12 cellular contexts compared by ENCODE assay signal in genomic region chr5:169944922-169945675, GRCh38. TPM values are rescaled to one million over a fixed set of nuclear protein-coding genes. Genes with fewer than 3 reads are reported as not detected.
DNase-seq lines count a peak whose midpoint lies in the region; ATAC-seq, FAIRE-seq and TF ChIP-seq lines count a peak whose summit lies in the region.
"Had no signal": no experiment of that assay in that cellular context is flagged by ENCODE, and none has a peak within 500 bp of the region (broad histone marks: within the 10 kb centered on the region; RNA-seq: fewer than 3 reads in every experiment).

No MANE protein-coding gene starts in this region.

- no peaks in the 10 kb centered on the region for H3K9me3 Mint-ChIP-seq in CD4-positive, CD25-positive, alpha-beta regulatory T cell
- H3K9me3 Mint-ChIP-seq in immature natural killer cell: no peaks in the 10 kb centered on the region
- H3K9me3 Mint-ChIP-seq: activated naive CD4-positive, alpha-beta T cell treated with anti-CD3 and anti-CD28 coated beads for 36 hours had no signal

- no peak overlapping the region for H3K4me3 ChIP-seq in CD4-positive, CD25-positive, alpha-beta regulatory T cell (ENCODE audit: low read depth, low read length)
- H3K4me3 ChIP-seq in RWPE2 (ENCODE audit: severe bottlenecking) (no peak overlapping the region), smooth muscle cell (no peak overlapping the region)

- no peaks in the 10 kb centered on the region for H3K27me3 Mint-ChIP-seq in CD4-positive, CD25-positive, alpha-beta regulatory T cell
- peaks cover 0 to 4% (median 1%) of the 10 kb centered on the region in 3 donors for H3K27me3 Mint-ChIP-seq in immature natural killer cell (ENCODE audit: low read depth in 3 of 3)

- DNase-seq in CD4-positive, CD25-positive, alpha-beta regulatory T cell: no peak
- no peak for DNase-seq in RWPE2 (ENCODE audit: low spot score)
- no peak for DNase-seq in immature natural killer cell
- DNase-seq in smooth muscle cell (lab: John Stamatoyannopoulos, UW; ENCODE audit: unreplicated experiment): no peak
- DNase-seq in urothelium cell line (ENCODE audit: low spot score): no peak
- no peak for DNase-seq in stimulated activated CD4-positive, alpha-beta T cell treated with anti-CD3 and anti-CD28 coated beads, Interleukin-2, amount 100 ng/mL, for 24 hours
- DNase-seq: activated naive CD4-positive, alpha-beta T cell treated with anti-CD3 and anti-CD28 coated beads for 36 hours; stimulated activated naive CD8-positive, alpha-beta T cell treated with anti-CD3 and anti-CD28 coated beads, Interleukin-15, Interleukin-2, amounts not matched to agents 100 U/mL and 50 U/mL, for 24 hours had no signal

- 79% methylated on average over 8 of the region's 8 CpGs for WGBS in smooth muscle cell (ENCODE audit: low lambda C conversion rate)

- no peaks in the 10 kb centered on the region for H3F3A ChIP-seq in smooth muscle cell (ENCODE audit: low read depth)

- H3K4me1 ChIP-seq in CD4-positive, CD25-positive, alpha-beta regulatory T cell (ENCODE audit: control insufficient read depth, insufficient read depth, low read length, poor library complexity, severe bottlenecking): no peaks in the 10 kb centered on the region
- peaks cover 23% of the 10 kb centered on the region for H3K4me1 ChIP-seq in RWPE2 (ENCODE audit: insufficient read depth, poor library complexity, severe bottlenecking)
- peaks cover 8% of the 10 kb centered on the region for H3K4me1 ChIP-seq in smooth muscle cell (ENCODE audit: low read depth)

- peaks cover 16% of the 10 kb centered on the region for H3K36me3 ChIP-seq in CD4-positive, CD25-positive, alpha-beta regulatory T cell (ENCODE audit: control insufficient read depth, insufficient read depth, low read length)
- no peaks in the 10 kb centered on the region for H3K36me3 ChIP-seq in RWPE2 (ENCODE audit: low read depth)
- H3K36me3 ChIP-seq in smooth muscle cell (ENCODE audit: low read depth): no peaks in the 10 kb centered on the region

- no peak overlapping the region for H3K9ac ChIP-seq in smooth muscle cell (ENCODE audit: low read depth)

- H3K27ac Mint-ChIP-seq in CD4-positive, CD25-positive, alpha-beta regulatory T cell: peak overlapping the region in 2 of 3 donors; percentile 18 to 61
- peak overlapping the region; percentile 2 to 64 (median 35) for H3K27ac Mint-ChIP-seq in immature natural killer cell
- H3K27ac Mint-ChIP-seq: activated naive CD4-positive, alpha-beta T cell treated with anti-CD3 and anti-CD28 coated beads for 36 hours had no signal

- H3K36me3 Mint-ChIP-seq in CD4-positive, CD25-positive, alpha-beta regulatory T cell: peaks cover 15% of the 10 kb centered on the region
- H3K36me3 Mint-ChIP-seq in immature natural killer cell: peaks cover 0 to 8% (median 3%) of the 10 kb centered on the region in 3 donors

- H3K4me2 ChIP-seq in smooth muscle cell: no peak overlapping the region

- H3K79me2 ChIP-seq in smooth muscle cell (ENCODE audit: low read depth): no peaks in the 10 kb centered on the region

- no peak for FAIRE-seq in urothelium cell line (lab: Jason Lieb, UNC)

- TF ChIP-seq CTCF in RWPE2 (IDR thresholded peaks at IDR 0.05; ENCODE audit: poor library complexity, severe bottlenecking) (no peak), smooth muscle cell (IDR thresholded peaks at IDR 0.05; ENCODE audit: borderline replicate concordance, insufficient read depth, poor library complexity, severe bottlenecking) (no peak)

- H3K27ac ChIP-seq in CD4-positive, CD25-positive, alpha-beta regulatory T cell (ENCODE audit: insufficient read depth, low read length, poor library complexity, severe bottlenecking): no peak overlapping the region
- H3K27ac ChIP-seq in RWPE2 (ENCODE audit: poor library complexity, severe bottlenecking) (peak overlapping the region; percentile 55), smooth muscle cell (ENCODE audit: low read depth) (no peak overlapping the region)

- H3K4me3 Mint-ChIP-seq in CD4-positive, CD25-positive, alpha-beta regulatory T cell: peak overlapping the region in 1 of 4 donors; percentile 17
- H3K4me3 Mint-ChIP-seq in immature natural killer cell: no peak overlapping the region
- H3K4me3 Mint-ChIP-seq: activated naive CD4-positive, alpha-beta T cell treated with anti-CD3 and anti-CD28 coated beads for 36 hours had no signal

- H3K4me1 Mint-ChIP-seq in CD4-positive, CD25-positive, alpha-beta regulatory T cell: peaks cover 5 to 33% (median 12%) of the 10 kb centered on the region in 4 donors
- H3K4me1 Mint-ChIP-seq in immature natural killer cell: peaks cover 43 to 65% of the 10 kb centered on the region in 2 donors

- H3K9me3 ChIP-seq in CD4-positive, CD25-positive, alpha-beta regulatory T cell (ENCODE audit: control insufficient read depth in 2 of 2, low read length in 2 of 2): no peaks in the 10 kb centered on the region
- H3K9me3 ChIP-seq in RWPE2 (ENCODE audit: severe bottlenecking) (no peaks in the 10 kb centered on the region), smooth muscle cell (replicated peaks; ENCODE audit: low read depth) (no peaks in the 10 kb centered on the region)

- no peaks in the 10 kb centered on the region for H4K20me1 ChIP-seq in smooth muscle cell (ENCODE audit: low read depth)

- H3K27me3 ChIP-seq in CD4-positive, CD25-positive, alpha-beta regulatory T cell (ENCODE audit: control insufficient read depth, insufficient read depth, low read length): no peaks in the 10 kb centered on the region
- no peaks in the 10 kb centered on the region for H3K27me3 ChIP-seq in RWPE2 (ENCODE audit: insufficient read depth, poor library complexity, severe bottlenecking)
- peaks cover 1% of the 10 kb centered on the region for H3K27me3 ChIP-seq in smooth muscle cell (ENCODE audit: low read depth)

- no peak for ATAC-seq in CD4-positive, CD25-positive, alpha-beta regulatory T cell (ENCODE audit: low read depth in 2 of 2)
- ATAC-seq in GM21381 (IDR thresholded peaks at IDR 0.05; ENCODE audit: unreplicated experiment): peak; percentile 50
- ATAC-seq in RWPE2 (ENCODE audit: low read depth): no peak
- ATAC-seq in HG03139 (IDR thresholded peaks at IDR 0.05; ENCODE audit: unreplicated experiment): no peak
- ATAC-seq: stimulated activated naive CD8-positive, alpha-beta T cell treated with anti-CD3 and anti-CD28 coated beads, Interleukin-15, Interleukin-2, amounts not matched to agents 100 U/mL and 50 U/mL, for 24 hours had no signal

- no peak overlapping the region for H2AFZ ChIP-seq in smooth muscle cell (ENCODE audit: low read depth)

RNA-seq across cellular contexts. Expression of gene INSYN2B, which starts 35.2 kb away (rescaled TPM):
- total RNA-seq in CD4-positive, CD25-positive, alpha-beta regulatory T cell: not detected
- under 1 TPM in 3 of 4 donors, not detected in 1; 0.07 to 0.25 (median 0.15) TPM for polyA plus RNA-seq in CD4-positive, CD25-positive, alpha-beta regulatory T cell
- polyA plus RNA-seq in immature natural killer cell (under 1 TPM in 1 of 3 donors, not detected in 2; 0.40 TPM), smooth muscle cell (1.8 and 2.7 TPM in 2 replicates)
- 13.8 and 16.8 TPM in 2 replicates for total RNA-seq in smooth muscle cell
- total RNA-seq: activated naive CD4-positive, alpha-beta T cell treated with anti-CD3 and anti-CD28 coated beads for 36 hours; esophagus mucosa; left lobe of liver had no signal
